Comparison of ENCODE assay signal across 28 cellular contexts in genomic region chr18:57329856-57330255, GRCh38. TPM values are rescaled to one million over a fixed set of nuclear protein-coding genes. Genes with fewer than 3 reads are reported as not detected.
DNase-seq lines count a peak whose midpoint lies in the region; ATAC-seq, FAIRE-seq and TF ChIP-seq lines count a peak whose summit lies in the region.
"Had no signal": no experiment of that assay in that cellular context is flagged by ENCODE, and none has a peak within 500 bp of the region (broad histone marks: within the 10 kb centered on the region; RNA-seq: fewer than 3 reads in every experiment).

No MANE protein-coding gene starts in this region.

- FAIRE-seq in bronchial epithelial cell (lab: Jason Lieb, UNC): no peak
- FAIRE-seq: A204.1, GM12878, GM12892, GM18507 had no signal

- ATAC-seq in activated CD8-positive, alpha-beta memory T cell treated with anti-CD3 and anti-CD28 coated beads, Interleukin-2, amount 10 ng/mL, durations not matched to agents 7 days and 5 days: no peak
- ATAC-seq: GM12878 had no signal

- H3K36me3 Mint-ChIP-seq in activated CD8-positive, alpha-beta memory T cell treated with anti-CD3 and anti-CD28 coated beads, Interleukin-2, amount 10 ng/mL, durations not matched to agents 7 days and 5 days: no peaks in the 10 kb centered on the region
- H3K36me3 Mint-ChIP-seq: CD14-positive monocyte; CD4-positive, alpha-beta memory T cell; CD4-positive, CD25-positive, alpha-beta regulatory T cell had no signal

- H3K36me3 ChIP-seq in bronchial epithelial cell (ENCODE audit: control insufficient read depth, insufficient read depth, low read length) (no peaks in the 10 kb centered on the region), mesendoderm (ENCODE audit: control insufficient read depth, insufficient read depth, low read length) (no peaks in the 10 kb centered on the region)
- H3K36me3 ChIP-seq: BE2C, BLaER1 had no signal

- H2BK5ac ChIP-seq in mesendoderm (ENCODE audit: low read length): no peak overlapping the region

- no peak overlapping the region for H3K4me3 ChIP-seq in bronchial epithelial cell (ENCODE audit: low read depth, low read length)
- H3K4me3 ChIP-seq in epithelial cell of esophagus (ENCODE audit: low read length): no peak overlapping the region
- H3K4me3 ChIP-seq in mesendoderm (ENCODE audit: low read length): no peak overlapping the region
- no peak overlapping the region for H3K4me3 ChIP-seq in dorsolateral prefrontal cortex
- H3K4me3 ChIP-seq: BLaER1, GM12878 had no signal

- no peaks in the 10 kb centered on the region for H3K4me1 Mint-ChIP-seq in activated CD8-positive, alpha-beta memory T cell treated with anti-CD3 and anti-CD28 coated beads, Interleukin-2, amount 10 ng/mL, durations not matched to agents 7 days and 5 days
- H3K4me1 Mint-ChIP-seq: CD14-positive monocyte; CD4-positive, alpha-beta memory T cell; CD4-positive, CD25-positive, alpha-beta regulatory T cell; CD8-positive, alpha-beta memory T cell had no signal

- CTCF ChIA-PET in activated CD8-positive, alpha-beta memory T cell treated with anti-CD3 and anti-CD28 coated beads, Interleukin-2, amount 10 ng/mL, durations not matched to agents 7 days and 5 days (lab: Charles Lee): no interaction called here

- H3K18ac ChIP-seq in mesendoderm (ENCODE audit: low read length): no peak overlapping the region

- H3K27ac Mint-ChIP-seq in activated CD8-positive, alpha-beta memory T cell treated with anti-CD3 and anti-CD28 coated beads, Interleukin-2, amount 10 ng/mL, durations not matched to agents 7 days and 5 days: no peak overlapping the region
- H3K27ac Mint-ChIP-seq: CD14-positive monocyte; CD4-positive, alpha-beta memory T cell; CD4-positive, CD25-positive, alpha-beta regulatory T cell; CD8-positive, alpha-beta memory T cell had no signal

- H3K27ac ChIP-seq in mesendoderm (ENCODE audit: low read depth, low read length) (no peak overlapping the region), dorsolateral prefrontal cortex (no peak overlapping the region)
- H3K27ac ChIP-seq: BLaER1 had no signal

- H3K79me1 ChIP-seq in mesendoderm (ENCODE audit: low read length): no peaks in the 10 kb centered on the region

- no peak overlapping the region for H4K8ac ChIP-seq in mesendoderm (ENCODE audit: low read depth, low read length)

- H2AK5ac ChIP-seq in mesendoderm (ENCODE audit: low read length): no peak overlapping the region

- no peaks in the 10 kb centered on the region for H3K27me3 Mint-ChIP-seq in activated CD8-positive, alpha-beta memory T cell treated with anti-CD3 and anti-CD28 coated beads, Interleukin-2, amount 10 ng/mL, durations not matched to agents 7 days and 5 days

- H3K9me3 Mint-ChIP-seq in activated CD8-positive, alpha-beta memory T cell treated with anti-CD3 and anti-CD28 coated beads, Interleukin-2, amount 10 ng/mL, durations not matched to agents 7 days and 5 days (ENCODE audit: low read depth): no peaks in the 10 kb centered on the region

- DNase-seq in bronchial epithelial cell (ENCODE audit: low read depth) (peak; percentile 29), epithelial cell of esophagus (ENCODE audit: low read depth) (peak; percentile 19), mesendoderm (peak; percentile 54), DMS79 (lab: John Stamatoyannopoulos, UW) (no peak), dorsolateral prefrontal cortex (no peak), HuH-7 (ENCODE audit: low spot score) (no peak)
- DNase-seq in activated CD8-positive, alpha-beta memory T cell treated with anti-CD3 and anti-CD28 coated beads, Interleukin-2, amount 10 ng/mL, durations not matched to agents 7 days and 5 days: no peak
- DNase-seq: 8988T; ACHN; BE2C; C1 segment of cervical spinal cord; CD4-positive, alpha-beta memory T cell; CD4-positive, CD25-positive, alpha-beta regulatory T cell; CD8-positive, alpha-beta memory T cell; COR-L47; DND-41; EL; GDM1 had no signal

- H4K5ac ChIP-seq in mesendoderm (ENCODE audit: low read length): no peak overlapping the region

- H3K23ac ChIP-seq in mesendoderm (ENCODE audit: low read length): no peak overlapping the region

- H2BK15ac ChIP-seq in mesendoderm (replicated peaks; ENCODE audit: low read depth): no peak overlapping the region

- H3K79me2 ChIP-seq in mesendoderm (ENCODE audit: control insufficient read depth, insufficient read depth, low read length): no peaks in the 10 kb centered on the region

- H3K9ac ChIP-seq in mesendoderm (ENCODE audit: low read length): no peak overlapping the region
- H3K9ac ChIP-seq: BLaER1 had no signal

- no peak overlapping the region for H3K56ac ChIP-seq in mesendoderm (ENCODE audit: low read length)

- H3K4me2 ChIP-seq in mesendoderm (ENCODE audit: low read length): no peak overlapping the region
- H3K4me2 ChIP-seq: BLaER1 had no signal

- no peaks in the 10 kb centered on the region for H3K27me3 ChIP-seq in bronchial epithelial cell (ENCODE audit: control insufficient read depth, insufficient read depth, low read length)
- H3K27me3 ChIP-seq in mesendoderm (ENCODE audit: insufficient read depth, low read length, poor library complexity): no peaks in the 10 kb centered on the region
- H3K27me3 ChIP-seq in dorsolateral prefrontal cortex: peaks cover 0 to 8% (median 0%) of the 10 kb centered on the region in 45 donors
- H3K27me3 ChIP-seq: BE2C, BLaER1 had no signal

- no peak overlapping the region for H2BK120ac ChIP-seq in mesendoderm (ENCODE audit: low read depth, low read length)

- TF ChIP-seq CTCF in bronchial epithelial cell (IDR thresholded peaks at IDR 0.05; ENCODE audit: insufficient read depth, low read length, severe bottlenecking): no peak
- no peak for TF ChIP-seq CTCF in epithelial cell of esophagus (IDR thresholded peaks at IDR 0.05; ENCODE audit: insufficient read depth, low read depth, low read length, missing control alignments)
- TF ChIP-seq CTCF in dorsolateral prefrontal cortex (IDR thresholded peaks at IDR 0.05 in 54 of 56, conservative IDR thresholded peaks at IDR 0.05 in 2 of 56; ENCODE audit: low read depth in 1 of 56, partially characterized antibody in 56 of 56): no peak

- H3K4me3 Mint-ChIP-seq in activated CD8-positive, alpha-beta memory T cell treated with anti-CD3 and anti-CD28 coated beads, Interleukin-2, amount 10 ng/mL, durations not matched to agents 7 days and 5 days: no peak overlapping the region
- H3K4me3 Mint-ChIP-seq: CD14-positive monocyte; CD4-positive, alpha-beta memory T cell; CD4-positive, CD25-positive, alpha-beta regulatory T cell; CD8-positive, alpha-beta memory T cell had no signal

- no peaks in the 10 kb centered on the region for H3K4me1 ChIP-seq in mesendoderm (ENCODE audit: control insufficient read depth, low read depth, low read length)
- H3K4me1 ChIP-seq: BE2C, BLaER1 had no signal

- intact Hi-C loops in dorsolateral prefrontal cortex (cut with DNase I): no loop called here

- H3K4ac ChIP-seq in mesendoderm (ENCODE audit: low read depth, low read length): no peak overlapping the region

- no CpG with 5 or more reads among the region's 5 CpGs for WGBS in mesendoderm (ENCODE audit: extremely low coverage, insufficient coverage, low lambda C conversion rate)

RNA-seq across cellular contexts. Expression of gene ST8SIA3, which starts 22.5 kb away (rescaled TPM):
- total RNA-seq in bronchial epithelial cell: not detected in 2 replicates
- polyA plus RNA-seq in mesendoderm (2013, experiment 1 of 2): 4.2 TPM
- 4.0 TPM for polyA plus RNA-seq in mesendoderm (2013, experiment 2 of 2)
- 100 to 1,000 TPM in 101 of 120 experiments, 10 to 100 TPM in 19; 37.0 to 231 (median 131) TPM for total RNA-seq in dorsolateral prefrontal cortex
- not detected for total RNA-seq in activated CD8-positive, alpha-beta memory T cell treated with anti-CD3 and anti-CD28 coated beads, Interleukin-2, amount 10 ng/mL, durations not matched to agents 7 days and 5 days
- total RNA-seq: A673; CD4-positive, alpha-beta memory T cell; CD4-positive, CD25-positive, alpha-beta regulatory T cell; CD8-positive, alpha-beta memory T cell; Daoy; G401 had no signal
- polyA plus RNA-seq: AG04450; CD14-positive monocyte; CD4-positive, alpha-beta memory T cell; CD4-positive, CD25-positive, alpha-beta regulatory T cell; CD8-positive, alpha-beta memory T cell; GM12878 had no signal

Comparison
In these comparisons a context has a peak if more than half of its experiments do, and no peak if none do; other contexts are left out.
1. DNase-seq: peak in bronchial epithelial cell (single experiment), epithelial cell of esophagus (single experiment) and mesendoderm (single experiment); none in DMS79 (single experiment), dorsolateral prefrontal cortex (0 of 10), activated CD8-positive, alpha-beta memory T cell treated with anti-CD3 and anti-CD28 coated beads, Interleukin-2, amount 10 ng/mL, durations not matched to agents 7 days and 5 days (single experiment) and HuH-7 (single experiment).
2. RNA of gene ST8SIA3, which starts 22.5 kb away (total RNA-seq): 37.0 to 231 TPM in dorsolateral prefrontal cortex; not detected in bronchial epithelial cell and not detected in activated CD8-positive, alpha-beta memory T cell treated with anti-CD3 and anti-CD28 coated beads, Interleukin-2, amount 10 ng/mL, durations not matched to agents 7 days and 5 days; every median in the first group is over 10 times any median in the second.